Comparison of ENCODE assay signal across 8 cellular contexts in the genomic region with DNA sequence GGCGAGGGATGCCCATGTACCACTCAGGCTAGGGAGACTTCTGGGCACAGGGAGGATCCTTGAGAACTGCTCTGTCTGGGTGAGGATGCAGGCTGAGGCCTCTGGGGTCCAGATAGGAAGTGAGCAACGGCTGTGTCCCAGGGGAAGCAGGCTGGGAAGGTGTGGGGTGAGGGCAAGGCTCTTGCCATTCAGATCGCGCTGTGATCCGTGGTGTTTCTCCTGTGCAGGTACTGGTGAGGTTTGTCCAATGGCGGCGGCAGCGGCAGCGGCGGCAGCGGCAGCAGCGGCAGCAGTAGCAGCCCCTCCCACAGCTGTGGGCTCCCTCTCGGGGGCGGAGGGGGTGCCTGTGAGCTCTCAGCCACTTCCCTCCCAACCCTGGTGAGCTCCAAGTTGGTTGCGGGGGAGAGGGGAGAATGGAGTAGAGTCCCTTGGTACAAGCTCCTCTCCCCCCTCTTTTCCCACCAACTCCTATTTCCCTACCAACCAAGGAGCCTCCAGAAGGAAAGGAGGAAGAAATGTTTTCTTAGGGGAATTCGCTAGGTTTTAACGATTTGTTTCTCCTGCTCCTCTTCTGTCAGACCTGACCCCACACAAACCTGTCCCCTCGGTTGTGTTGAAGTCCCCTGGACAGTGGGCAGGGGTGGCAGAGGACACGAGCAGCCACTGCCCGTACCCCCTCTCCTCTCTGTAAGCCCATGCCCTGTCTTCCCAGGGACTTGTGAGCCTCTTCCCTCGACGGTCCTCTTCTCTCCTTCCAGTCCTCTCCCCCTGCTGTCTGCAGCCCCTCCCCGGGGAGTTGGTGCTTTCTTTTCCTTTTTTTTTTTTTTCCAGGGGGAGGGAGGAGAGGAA. TPM values are rescaled to one million over a fixed set of nuclear protein-coding genes. Genes with fewer than 3 reads are reported as not detected.
DNase-seq lines count a peak whose midpoint lies in the region; ATAC-seq and TF ChIP-seq lines count a peak whose summit lies in the region.

No MANE protein-coding gene starts in this region.

- H3K36me3 Mint-ChIP-seq in CD4-positive, alpha-beta T cell (ENCODE audit: low read depth): peaks cover 43% of the 10 kb centered on the region
- peaks cover 7% of the 10 kb centered on the region for H3K36me3 Mint-ChIP-seq in activated naive CD8-positive, alpha-beta T cell

- H3K9me3 Mint-ChIP-seq in CD4-positive, alpha-beta T cell: no peaks in the 10 kb centered on the region
- H3K9me3 Mint-ChIP-seq in activated naive CD8-positive, alpha-beta T cell (ENCODE audit: low read depth): no peaks in the 10 kb centered on the region

- TF ChIP-seq POLR2A in uterus (IDR thresholded peaks at IDR 0.05): no peak

- DNase-seq in CD4-positive, alpha-beta T cell: peak in 3 of 10 experiments; percentile 35 to 48 (median 48)
- DNase-seq in MV-4-11 (lab: John Stamatoyannopoulos, UW) (peak; percentile 28), lower lobe of right lung (no peak), uterus (peak; percentile 39 to 48), OCI-M2 (lab: John Stamatoyannopoulos, UW; ENCODE audit: unreplicated experiment) (no peak), NCI-H2029 treated with DMSO at 0.1 percent for 48 hours (lab: John Stamatoyannopoulos, UW) (no peak)

- no peak for TF ChIP-seq CTCF in CD4-positive, alpha-beta T cell (IDR thresholded peaks at IDR 0.05)
- TF ChIP-seq CTCF in lower lobe of right lung (IDR thresholded peaks at IDR 0.05) (no peak), uterus (IDR thresholded peaks at IDR 0.05) (no peak)

- peaks cover 69% of the 10 kb centered on the region for H3K4me1 Mint-ChIP-seq in CD4-positive, alpha-beta T cell (ENCODE audit: low read depth)
- peaks cover 41% of the 10 kb centered on the region for H3K4me1 Mint-ChIP-seq in activated naive CD8-positive, alpha-beta T cell (ENCODE audit: low read depth)

- no peaks in the 10 kb centered on the region for H3K27me3 Mint-ChIP-seq in CD4-positive, alpha-beta T cell
- H3K27me3 Mint-ChIP-seq in activated naive CD8-positive, alpha-beta T cell: no peaks in the 10 kb centered on the region

- peaks cover 21% of the 10 kb centered on the region for H3K36me3 ChIP-seq in lower lobe of right lung
- H3K36me3 ChIP-seq in uterus: no peaks in the 10 kb centered on the region

- H3K4me3 Mint-ChIP-seq in CD4-positive, alpha-beta T cell: peak overlapping the region; percentile 91
- peak overlapping the region; percentile 93 for H3K4me3 Mint-ChIP-seq in activated naive CD8-positive, alpha-beta T cell

- H3K9me3 ChIP-seq in CD4-positive, alpha-beta T cell (ENCODE audit: control insufficient read depth, low read length): no peaks in the 10 kb centered on the region
- no peaks in the 10 kb centered on the region for H3K9me3 ChIP-seq in lower lobe of right lung
- no peaks in the 10 kb centered on the region for H3K9me3 ChIP-seq in uterus

- H3K4me1 ChIP-seq in lower lobe of right lung (peaks cover 58% of the 10 kb centered on the region), uterus (peaks cover 11 to 39% of the 10 kb centered on the region in 2 donors)

- peak overlapping the region; percentile 52 for H3K27ac ChIP-seq in CD4-positive, alpha-beta T cell (ENCODE audit: low read depth, low read length)
- H3K27ac ChIP-seq in lower lobe of right lung: peak overlapping the region; percentile 31
- H3K27ac ChIP-seq in uterus: peak overlapping the region; percentile 96 to 99

- POLR2A ChIA-PET in CD4-positive, alpha-beta T cell (lab: Charles Lee): interaction anchor here (1.4 to 2.5 kb wide), 3 partner anchors 11 to 110 kb away, joined by 3 to 6 read pairs (median 6); a partner anchor contains a TSS

- no peak for ATAC-seq in CD4-positive, alpha-beta T cell (ENCODE audit: poor library complexity)
- no peak for ATAC-seq in lower lobe of right lung
- no peak for ATAC-seq in GM19455 (IDR thresholded peaks at IDR 0.05; ENCODE audit: unreplicated experiment)

- H3K27me3 ChIP-seq in CD4-positive, alpha-beta T cell (ENCODE audit: control insufficient read depth, insufficient read depth, low read length): no peaks in the 10 kb centered on the region
- H3K27me3 ChIP-seq in lower lobe of right lung (ENCODE audit: low read depth) (no peaks in the 10 kb centered on the region), uterus (no peaks in the 10 kb centered on the region)

- CTCF ChIA-PET in CD4-positive, alpha-beta T cell (lab: Charles Lee): interaction anchor here (1.3 to 2.1 kb wide), 2 partner anchors 20 to 38 kb away, joined by 4 to 8 read pairs; a partner anchor contains a TSS

- intact Hi-C loops in CD4-positive, alpha-beta T cell (cut with DNase I, micrococcal nuclease): loop anchor here (5.0 kb wide), 4 partner anchors 108 to 257 kb away; a partner anchor contains a TSS
- intact Hi-C loops in lower lobe of right lung (cut with DNase I) (no loop called here), uterus (cut with DNase I; ENCODE audit: low total_unique reads) (no loop called here)

- H3K4me3 ChIP-seq in lower lobe of right lung (no peak overlapping the region), uterus (no peak overlapping the region)

- H3K27ac Mint-ChIP-seq in CD4-positive, alpha-beta T cell: peak overlapping the region; percentile 87
- H3K27ac Mint-ChIP-seq in activated naive CD8-positive, alpha-beta T cell: peak overlapping the region; percentile 90

RNA-seq across cellular contexts. Expression of a gene that starts 1.9 kb away (rescaled TPM):
- 1 to 10 TPM; 2.2 to 2.3 TPM for total RNA-seq in CD4-positive, alpha-beta T cell
- total RNA-seq in lower lobe of right lung (3.2 TPM), uterus (10 to 100 TPM; 20.2 to 54.5 (median 28.0) TPM)

RNA-seq across cellular contexts. Expression of a gene that starts 3.7 kb away (rescaled TPM):
- 100 to 1,000 TPM; 251 to 253 TPM for total RNA-seq in CD4-positive, alpha-beta T cell
- total RNA-seq in lower lobe of right lung (169 TPM), uterus (100 to 1,000 TPM in 1 of 4 donors, 10 to 100 TPM in 3; 32.8 to 200 (median 67.5) TPM)

RNA-seq across cellular contexts. Expression of a gene that starts 5.9 kb away (rescaled TPM):
- total RNA-seq in CD4-positive, alpha-beta T cell: 10 to 100 TPM; 20.3 TPM
- total RNA-seq in lower lobe of right lung (18.1 TPM), uterus (10 to 100 TPM; 36.1 to 85.0 (median 46.9) TPM)

RNA-seq across cellular contexts. Expression of a gene that starts 10.2 kb away (rescaled TPM):
- total RNA-seq in CD4-positive, alpha-beta T cell: 100 to 1,000 TPM; 115 to 118 TPM
- total RNA-seq in lower lobe of right lung (248 TPM), uterus (100 to 1,000 TPM in 1 of 4 donors, 10 to 100 TPM in 3; 38.4 to 132 (median 67.4) TPM)

RNA-seq across cellular contexts. Expression of a gene that starts 19.5 kb away (rescaled TPM):
- total RNA-seq in CD4-positive, alpha-beta T cell: 100 to 1,000 TPM in 1 of 2 experiments, 10 to 100 TPM in 1; 99.0 to 101 TPM
- total RNA-seq in lower lobe of right lung: 21.8 TPM
- total RNA-seq in uterus: 10 to 100 TPM in 3 of 4 donors, 1 to 10 TPM in 1; 5.9 to 70.4 (median 15.8) TPM

Comparison
In these comparisons a context has a peak if more than half of its experiments do, and no peak if none do; other contexts are left out.
1. DNase-seq: peak in MV-4-11 (single experiment) and uterus (2 of 2); none in lower lobe of right lung (single experiment), OCI-M2 (single experiment) and NCI-H2029 treated with DMSO at 0.1 percent for 48 hours (single experiment).
2. H3K27ac ChIP-seq: peak in every context shown above with its lines; median percentile 98 in uterus; 52 in CD4-positive, alpha-beta T cell; 31 in lower lobe of right lung.
3. intact Hi-C loops: an anchor here in CD4-positive, alpha-beta T cell (5.0 kb wide); none called in lower lobe of right lung and uterus.